In the genomic region with DNA sequence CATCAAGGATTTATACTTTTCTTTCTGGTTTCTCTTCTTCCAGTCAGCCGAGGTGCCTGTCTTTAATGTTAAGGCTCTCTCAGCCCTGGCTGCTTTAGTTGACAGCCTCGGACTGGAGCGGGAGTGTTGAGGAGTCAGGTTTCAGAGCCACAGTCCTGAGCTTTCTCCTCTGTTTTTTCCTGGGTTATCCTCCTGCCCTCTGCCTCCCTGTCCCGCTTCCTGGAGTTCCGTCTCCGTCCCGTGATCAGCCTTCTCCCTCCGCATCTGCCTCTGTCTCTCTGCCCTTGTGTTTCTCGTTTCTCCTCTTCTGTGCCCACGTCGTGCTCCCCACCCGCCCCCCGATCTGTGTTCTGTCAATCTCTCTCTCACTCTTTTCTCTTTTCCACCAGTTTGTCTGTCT, we compare ENCODE assay signal across 13 cellular contexts. TPM values are rescaled to one million over a fixed set of nuclear protein-coding genes. Genes with fewer than 3 reads are reported as not detected.
DNase-seq lines count a peak whose midpoint lies in the region; ATAC-seq, FAIRE-seq and TF ChIP-seq lines count a peak whose summit lies in the region.
"Had no signal": no experiment of that assay in that cellular context is flagged by ENCODE, and none has a peak within 500 bp of the region (broad histone marks: within the 10 kb centered on the region; RNA-seq: fewer than 3 reads in every experiment).

No MANE protein-coding gene starts in this region.

- H2AFZ ChIP-seq in H1 (ENCODE audit: low read length): peak overlapping the region; percentile 95

- no peaks in the 10 kb centered on the region for H3K79me1 ChIP-seq in H1 (ENCODE audit: low read depth, low read length)

- H3K4me2 ChIP-seq in H1 (ENCODE audit: insufficient read depth in 1 of 2, low read depth in 2 of 2, low read length in 2 of 2): peak overlapping the region; percentile 61 to 62
- H3K4me2 ChIP-seq: KMS-11 had no signal

- TF ChIP-seq CTCF in AG04450 (IDR thresholded peaks at IDR 0.05; ENCODE audit: low read depth, low read length) (no peak), H1 (IDR thresholded peaks at IDR 0.05; ENCODE audit: control extremely low read depth in 1 of 3, insufficient read depth in 1 of 3, low read depth in 1 of 3, low read length in 3 of 3) (no peak), D721Med (IDR thresholded peaks at IDR 0.05; ENCODE audit: insufficient read depth, missing control alignments) (no peak), gastrocnemius medialis (IDR thresholded peaks at IDR 0.05 in 4 of 5, conservative IDR thresholded peaks at IDR 0.05 in 1 of 5) (no peak)

- H4K20me1 ChIP-seq in H1 (replicated peaks in 1 of 2; ENCODE audit: control insufficient read depth in 1 of 2, insufficient read depth in 2 of 2, low read length in 2 of 2): no peaks in the 10 kb centered on the region

- no peak overlapping the region for H4K8ac ChIP-seq in H1 (ENCODE audit: extremely low read depth, insufficient read depth, low read length)

- FAIRE-seq in HTR-8/SVneo (lab: Jason Lieb, UNC): no peak
- no peak for FAIRE-seq in H1 (lab: Jason Lieb, UNC)
- FAIRE-seq in D721Med (lab: Jason Lieb, UNC): no peak
- FAIRE-seq: pancreas had no signal

- POLR2A ChIA-PET in AG04450 (lab: Yijun Ruan, JAX): no interaction called here
- POLR2A ChIA-PET in H1 (lab: Charles Lee; ENCODE audit: partially characterized antibody): interaction anchor here (0.9 to 1.2 kb wide), 2 partner anchors 12 to 279 kb away, joined by 3 read pairs; no protein-coding TSS in a partner anchor

- no peak overlapping the region for H3K18ac ChIP-seq in H1 (ENCODE audit: extremely low read depth, low read length)

- H3K27ac ChIP-seq in AG04450 (ENCODE audit: low read depth, low read length): no peak overlapping the region
- H3K27ac ChIP-seq in H1 (ENCODE audit: low read depth, low read length): no peak overlapping the region
- H3K27ac ChIP-seq in gastrocnemius medialis: no peak overlapping the region
- H3K27ac ChIP-seq: KMS-11, pancreas had no signal

- H3K56ac ChIP-seq in H1 (replicated peaks; ENCODE audit: insufficient read length, low read depth, low read length): no peak overlapping the region

- CTCF ChIA-PET in AG04450 (lab: Charles Lee) (no interaction called here), H1 (lab: Charles Lee; ENCODE audit: partially characterized antibody) (interaction anchor here (1.0 to 2.4 kb wide), 3 partner anchors 12 to 120 kb away, joined by 3 to 8 read pairs (median 4); no protein-coding TSS in a partner anchor)

- no peak overlapping the region for H3K14ac ChIP-seq in H1 (ENCODE audit: insufficient read length)

- no peak overlapping the region for H2AK5ac ChIP-seq in H1 (ENCODE audit: low read depth, low read length)

- in situ Hi-C loops in gastrocnemius medialis (cut with MboI; ENCODE audit: low sequenced_read_pairs in 4 of 4): no loop called here

- WGBS in H1 (ENCODE audit: extremely low coverage in 1 of 2, insufficient coverage in 1 of 2, insufficient read length in 1 of 2, insufficient replicate concordance in 2 of 2, low coverage in 1 of 2, low lambda C conversion rate in 2 of 2, missing lambda C conversion rate in 1 of 2), 2 experiments: 12% methylated on average over 4 of the region's 13 CpGs; no CpG with 5 or more reads in 1 of the 2 experiments

- H3K4ac ChIP-seq in H1 (replicated peaks; ENCODE audit: insufficient read length, low read depth, low read length): no peak overlapping the region

- H3K79me2 ChIP-seq in H1 (ENCODE audit: control insufficient read depth in 1 of 2, insufficient read depth in 2 of 2, low read length in 2 of 2): no peaks in the 10 kb centered on the region

- no peaks in the 10 kb centered on the region for H3K23me2 ChIP-seq in H1 (ENCODE audit: low read depth, low read length)

- TF ChIP-seq RAD21 in H1 (IDR thresholded peaks at IDR 0.05 in 1 of 2, conservative IDR thresholded peaks at IDR 0.05 in 1 of 2; ENCODE audit: low read depth in 2 of 2, low read length in 2 of 2): no peak

- H3K4me3 ChIP-seq in AG04450 (ENCODE audit: low read depth, low read length) (peak overlapping the region; percentile 27), H1 (ENCODE audit: extremely low read depth in 1 of 4, insufficient read depth in 2 of 4, low read depth in 3 of 4, low read length in 4 of 4) (peak overlapping the region in 2 of 4 experiments; percentile 24 to 43; a peak in 3 of 8 replicates), gastrocnemius medialis (no peak overlapping the region)
- H3K4me3 ChIP-seq: pancreas had no signal

- no peak overlapping the region for H3K23ac ChIP-seq in H1 (ENCODE audit: insufficient read length)

- TF ChIP-seq POLR2A in H1 (IDR thresholded peaks at IDR 0.05; ENCODE audit: control extremely low read depth in 1 of 2, low read depth in 2 of 2, low read length in 2 of 2) (no peak), gastrocnemius medialis (IDR thresholded peaks at IDR 0.05) (no peak)

- no peak overlapping the region for H2BK20ac ChIP-seq in H1 (ENCODE audit: low read length)

- H3K4me1 ChIP-seq in H1 (replicated peaks in 1 of 4; ENCODE audit: control insufficient read depth in 3 of 4, insufficient read depth in 4 of 4, low read length in 3 of 4) (peaks cover 0 to 23% (median 16%) of the 10 kb centered on the region in 4 experiments; a peak in 6 of 7 replicates), gastrocnemius medialis (no peaks in the 10 kb centered on the region)
- H3K4me1 ChIP-seq: pancreas had no signal

- intact Hi-C loops in gastrocnemius medialis (cut with DNase I; ENCODE audit: low total_unique reads): no loop called here

- DNase-seq in AG04450 (ENCODE audit: low read depth, low spot score) (peak; percentile 20), HTR-8/SVneo (ENCODE audit: insufficient read length, low spot score) (peak; percentile 48), H1 (ENCODE audit: low read depth in 1 of 2, low spot score in 2 of 2) (no peak), mesenteric fat pad (ENCODE audit: low spot score) (peak; percentile 57), D721Med (ENCODE audit: insufficient read length, low spot score) (no peak), gastrocnemius medialis (no peak), Ammon's horn (ENCODE audit: low spot score) (no peak), SHP77 treated with DMSO at 0.1 percent for 48 hours (lab: John Stamatoyannopoulos, UW) (no peak)
- DNase-seq: AML-193, NCI-H1694, pancreas had no signal

- no peak overlapping the region for H2BK5ac ChIP-seq in H1 (ENCODE audit: low read depth, low read length)

- no peak overlapping the region for H3K9ac ChIP-seq in H1 (replicated peaks in 1 of 4; ENCODE audit: extremely low read depth in 1 of 4, low read depth in 3 of 4, low read length in 3 of 4)
- H3K9ac ChIP-seq: KMS-11 had no signal

- no peak for TF ChIP-seq EP300 in H1 (IDR thresholded peaks at IDR 0.05; ENCODE audit: borderline replicate concordance in 1 of 2, low read depth in 2 of 2, low read length in 2 of 2)

- H4K91ac ChIP-seq in H1 (replicated peaks; ENCODE audit: insufficient read length, low read length): no peak overlapping the region

- no peak overlapping the region for H2BK12ac ChIP-seq in H1 (ENCODE audit: low read depth, low read length)

- ATAC-seq in gastrocnemius medialis: no peak
- ATAC-seq: pancreas had no signal

- H3K27me3 ChIP-seq in AG04450 (ENCODE audit: control insufficient read depth, insufficient read depth, low read length) (peaks cover 28% of the 10 kb centered on the region), H1 (replicated peaks in 1 of 4; ENCODE audit: control insufficient read depth in 3 of 4, extremely low read depth in 1 of 4, insufficient read depth in 3 of 4, low read length in 3 of 4) (peaks cover 0 to 7% (median 5%) of the 10 kb centered on the region in 4 experiments; a peak in 6 of 7 replicates), gastrocnemius medialis (peaks cover 25 to 52% (median 43%) of the 10 kb centered on the region in 3 donors)

- H2BK15ac ChIP-seq in H1 (ENCODE audit: low read length): no peak overlapping the region

- H2BK120ac ChIP-seq in H1 (replicated peaks; ENCODE audit: low read depth, low read length): no peak overlapping the region

- H3K36me3 ChIP-seq in H1 (ENCODE audit: control insufficient read depth in 2 of 4, insufficient read depth in 4 of 4, low read length in 3 of 4): no peaks in the 10 kb centered on the region
- no peaks in the 10 kb centered on the region for H3K36me3 ChIP-seq in gastrocnemius medialis
- H3K36me3 ChIP-seq: pancreas had no signal

- H3K9me3 ChIP-seq in AG04450 (ENCODE audit: control insufficient read depth, insufficient read depth, low read length): peaks cover 9% of the 10 kb centered on the region
- no peaks in the 10 kb centered on the region for H3K9me3 ChIP-seq in H1 (ENCODE audit: insufficient read depth in 2 of 2, low read depth in 1 of 2, low read length in 1 of 2)
- no peaks in the 10 kb centered on the region for H3K9me3 ChIP-seq in gastrocnemius medialis
- H3K9me3 ChIP-seq: pancreas had no signal

- no peak overlapping the region for H4K5ac ChIP-seq in H1 (ENCODE audit: insufficient read length, low read depth, low read length)

TF ChIP-seq in H1, 55 proteins besides CTCF, POLR2A, EP300 and RAD21:
- TF ChIP-seq MAFK (IDR thresholded peaks at IDR 0.05; ENCODE audit: low read depth, low read length) (no peak), BRCA1 (IDR thresholded peaks at IDR 0.05; ENCODE audit: low read depth, low read length) (no peak), JUND (IDR thresholded peaks at IDR 0.05; ENCODE audit: low read length) (no peak), TAF7 (optimal IDR thresholded peaks at IDR 0.05; ENCODE audit: borderline replicate concordance, low read depth, low read length) (no peak), KDM1A (IDR thresholded peaks at IDR 0.05; ENCODE audit: borderline replicate concordance, low read length) (no peak), KDM4A (IDR thresholded peaks at IDR 0.05; ENCODE audit: low read depth, low read length, severe bottlenecking) (peak; percentile 13), FOSL1 (IDR thresholded peaks at IDR 0.05; ENCODE audit: insufficient read depth, low read depth, low read length) (no peak)

RNA-seq across cellular contexts. Expression of a gene that starts 33.0 kb away (rescaled TPM):
- polyA plus RNA-seq in AG04450 (2011; rRNA removed) (0.47 and 0.71 TPM in 2 replicates), H1 (2011; rRNA removed) (1.2 and 2.2 TPM in 2 replicates)
- 0.52 and 0.74 TPM in 2 replicates for polyA minus RNA-seq in AG04450 (2011; rRNA and poly(A)+ RNA removed)
- 3.1 and 3.6 TPM in 2 replicates for total RNA-seq in H1 (2021; fragmentation: NEBNext Ultra II Directional; extraction: Animal tissue kit (Norgen Biotek cat#: 25700))
- polyA plus RNA-seq in H1 (2011; cell fraction: cytosol; rRNA removed): 2.0 TPM
- polyA plus RNA-seq in H1 (2011; cell fraction: nucleus; rRNA removed): 6.2 TPM
- polyA plus RNA-seq in H1 (2012, experiment 1 of 2): 1.1 to 3.1 TPM (median 2.0 TPM) in 4 replicates
- 5.0 TPM for polyA plus RNA-seq in H1 (2012, experiment 2 of 2)
- 2.8 TPM for polyA plus RNA-seq in H1 (2013, experiment 1 of 2)
- 2.0 TPM for polyA plus RNA-seq in H1 (2013, experiment 2 of 2)
- polyA minus RNA-seq in H1 (2011; rRNA and poly(A)+ RNA removed): 1.9 and 3.2 TPM in 2 replicates
- polyA minus RNA-seq in H1 (2011; cell fraction: cytosol; rRNA and poly(A)+ RNA removed): 1.9 TPM
- 4.0 TPM for polyA minus RNA-seq in H1 (2011; cell fraction: nucleus; rRNA and poly(A)+ RNA removed)
- total RNA-seq in mesenteric fat pad (8.1 TPM), gastrocnemius medialis (under 1 TPM; 0.02 to 0.36 (median 0.07) TPM)
- total RNA-seq: SK-MEL-5 had no signal

Comparison
In these comparisons a context has a peak if more than half of its experiments do, and no peak if none do; other contexts are left out.
1. DNase-seq: peak in AG04450 (single experiment), HTR-8/SVneo (single experiment) and mesenteric fat pad (single experiment); none in H1 (0 of 2), D721Med (single experiment), gastrocnemius medialis (0 of 2), Ammon's horn (single experiment) and SHP77 treated with DMSO at 0.1 percent for 48 hours (single experiment).